8 cellular contexts compared by ENCODE assay signal in the genomic region with DNA sequence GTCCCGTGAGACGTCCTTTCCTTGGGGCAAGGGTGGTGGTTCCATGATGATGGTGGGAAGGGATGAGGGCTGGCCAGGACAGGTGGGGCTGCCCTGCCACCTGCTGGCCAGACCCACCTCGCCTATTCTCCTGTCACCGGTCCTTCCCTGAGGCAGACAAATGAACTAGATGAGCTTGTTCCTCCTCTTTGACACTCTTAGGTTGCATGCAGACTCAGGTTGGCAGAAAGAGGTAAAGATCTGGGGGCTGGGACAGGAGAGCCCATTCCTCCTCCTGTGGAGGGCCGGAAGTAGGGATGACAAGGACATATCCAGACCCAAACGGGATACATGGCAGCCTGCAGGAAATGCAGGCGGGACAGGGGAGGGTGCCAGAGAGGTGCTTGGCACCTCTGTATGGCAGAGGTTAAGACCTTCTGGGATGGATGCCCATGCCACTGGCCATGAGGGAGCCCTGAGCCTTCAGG. TPM values are rescaled to one million over a fixed set of nuclear protein-coding genes. Genes with fewer than 3 reads are reported as not detected.
DNase-seq lines count a peak whose midpoint lies in the region; ATAC-seq and TF ChIP-seq lines count a peak whose summit lies in the region.

No MANE protein-coding gene starts in this region.

- no peak overlapping the region for H3K27ac ChIP-seq in CD4-positive, CD25-positive, alpha-beta regulatory T cell (ENCODE audit: insufficient read depth, low read length, poor library complexity, severe bottlenecking)
- H3K27ac ChIP-seq in SK-N-SH (ENCODE audit: low read depth in 2 of 2, low read length in 1 of 2) (no peak overlapping the region), adrenal gland (no peak overlapping the region)

- no peaks in the 10 kb centered on the region for H3K36me3 Mint-ChIP-seq in CD4-positive, CD25-positive, alpha-beta regulatory T cell

- intact Hi-C loops in adrenal gland (cut with DNase I) = loop anchor here in 1 of 2 donors (5.0 kb wide), 1 partner anchor 83 kb away; no protein-coding TSS in a partner anchor

- H3K4me1 ChIP-seq in CD4-positive, CD25-positive, alpha-beta regulatory T cell (ENCODE audit: control insufficient read depth, insufficient read depth, low read length, poor library complexity, severe bottlenecking) = no peaks in the 10 kb centered on the region
- H3K4me1 ChIP-seq in SK-N-SH (ENCODE audit: control insufficient read depth in 1 of 2, insufficient read depth in 2 of 2, low read depth in 1 of 2, low read length in 1 of 2) = no peaks in the 10 kb centered on the region
- no peaks in the 10 kb centered on the region for H3K4me1 ChIP-seq in adrenal gland (replicated peaks in 1 of 2)

- H3K27me3 Mint-ChIP-seq in CD4-positive, CD25-positive, alpha-beta regulatory T cell = peaks cover 15% of the 10 kb centered on the region

- 27% methylated on average over 6 of the region's 7 CpGs for WGBS in SK-N-SH (ENCODE audit: low lambda C conversion rate)
- WGBS in adrenal gland, 4 donors = 24 to 35% (median 26%) methylated on average over 5 to 7 of the region's 7 CpGs

- no peaks in the 10 kb centered on the region for H3K36me3 ChIP-seq in CD4-positive, CD25-positive, alpha-beta regulatory T cell (ENCODE audit: control insufficient read depth, insufficient read depth, low read length)
- H3K36me3 ChIP-seq in H7 (replicated peaks; ENCODE audit: control insufficient read depth, insufficient read depth, low read length) = no peaks in the 10 kb centered on the region
- H3K36me3 ChIP-seq in SK-N-SH (replicated peaks in 1 of 2; ENCODE audit: control insufficient read depth in 1 of 2, insufficient read depth in 2 of 2, low read length in 1 of 2) = no peaks in the 10 kb centered on the region
- H3K36me3 ChIP-seq in adrenal gland (replicated peaks in 1 of 2) = no peaks in the 10 kb centered on the region

- H3K4me3 ChIP-seq in CD4-positive, CD25-positive, alpha-beta regulatory T cell (ENCODE audit: low read depth, low read length) = no peak overlapping the region
- no peak overlapping the region for H3K4me3 ChIP-seq in H7 (ENCODE audit: insufficient read depth, low read depth, low read length)
- H3K4me3 ChIP-seq in SK-N-SH (ENCODE audit: low read depth in 2 of 2, low read length in 1 of 2) = no peak overlapping the region
- no peak overlapping the region for H3K4me3 ChIP-seq in adrenal gland

- H3F3A ChIP-seq in SK-N-SH (replicated peaks; ENCODE audit: insufficient read depth) = no peaks in the 10 kb centered on the region

- H3K27me3 ChIP-seq in CD4-positive, CD25-positive, alpha-beta regulatory T cell (ENCODE audit: control insufficient read depth, insufficient read depth, low read length) = no peaks in the 10 kb centered on the region
- H3K27me3 ChIP-seq in H7 (ENCODE audit: control insufficient read depth, insufficient read depth, low read length) (no peaks in the 10 kb centered on the region), SK-N-SH (ENCODE audit: insufficient read depth) (no peaks in the 10 kb centered on the region), adrenal gland (no peaks in the 10 kb centered on the region)

- POLR2A ChIA-PET in SK-N-SH (lab: Yijun Ruan, JAX) = no interaction called here

- no peaks in the 10 kb centered on the region for H3K79me2 ChIP-seq in SK-N-SH (ENCODE audit: insufficient read depth)

- no peak for TF ChIP-seq POLR2A in adrenal gland (IDR thresholded peaks at IDR 0.05)

- peak; percentile 62 for TF ChIP-seq CTCF in SK-N-SH (IDR thresholded peaks at IDR 0.05)
- TF ChIP-seq CTCF in adrenal gland (IDR thresholded peaks at IDR 0.05) = peak; percentile 49 to 84 (median 78)

- TF ChIP-seq EP300 in SK-N-SH (IDR thresholded peaks at IDR 0.05; ENCODE audit: borderline replicate concordance in 1 of 2, low read depth in 1 of 2, low read length in 1 of 2) = no peak

- DNase-seq in CD4-positive, CD25-positive, alpha-beta regulatory T cell = peak; percentile 29 to 60 (median 57)
- DNase-seq in H7 (peak; percentile 91), SK-N-SH (peak; percentile 80), adrenal gland (peak in 5 of 7 donors; percentile 33 to 69 (median 51)), iPS-NIHi7 (ENCODE audit: extremely low spot score) (peak; percentile 89)
- DNase-seq in stimulated activated CD4-positive, alpha-beta T cell treated with anti-CD3 and anti-CD28 coated beads, Interleukin-4, amount 100 ng/mL, for 1 hour = peak; percentile 51

- H3K9me3 ChIP-seq in CD4-positive, CD25-positive, alpha-beta regulatory T cell (ENCODE audit: control insufficient read depth in 2 of 2, low read length in 2 of 2) = no peaks in the 10 kb centered on the region
- H3K9me3 ChIP-seq in SK-N-SH (peaks cover 8% of the 10 kb centered on the region), adrenal gland (replicated peaks in 1 of 3) (no peaks in the 10 kb centered on the region)

- H4K20me1 ChIP-seq in SK-N-SH (ENCODE audit: insufficient read depth) = no peaks in the 10 kb centered on the region

- H3K9ac ChIP-seq in SK-N-SH = no peak overlapping the region

- CTCF ChIA-PET in SK-N-SH (lab: Yijun Ruan, JAX) = interaction anchor here (0.6 to 6.7 kb wide), 41 partner anchors 10 to 291 kb away, joined by 3 to 82 read pairs (median 5); a partner anchor contains a TSS

- peak overlapping the region in 1 of 3 donors; percentile 4 for H3K27ac Mint-ChIP-seq in CD4-positive, CD25-positive, alpha-beta regulatory T cell

- ATAC-seq in CD4-positive, CD25-positive, alpha-beta regulatory T cell (ENCODE audit: low read depth in 2 of 2) = peak; percentile 61 to 67
- ATAC-seq in HG02973 (IDR thresholded peaks at IDR 0.05; ENCODE audit: unreplicated experiment) = no peak
- no peak for ATAC-seq in GM21717 (IDR thresholded peaks at IDR 0.05; ENCODE audit: unreplicated experiment)

- no peak overlapping the region for H2AFZ ChIP-seq in SK-N-SH (ENCODE audit: low read depth)

- peaks cover 0 to 5% (median 0%) of the 10 kb centered on the region in 7 donors for H3K9me3 Mint-ChIP-seq in CD4-positive, CD25-positive, alpha-beta regulatory T cell

- H3K4me3 Mint-ChIP-seq in CD4-positive, CD25-positive, alpha-beta regulatory T cell = no peak overlapping the region

- H3K4me2 ChIP-seq in SK-N-SH = no peak overlapping the region

- no peaks in the 10 kb centered on the region for H3K9me2 ChIP-seq in SK-N-SH

- TF ChIP-seq RAD21 in SK-N-SH (IDR thresholded peaks at IDR 0.05; ENCODE audit: low read length) = peak; percentile 72

- H3K4me1 Mint-ChIP-seq in CD4-positive, CD25-positive, alpha-beta regulatory T cell = peaks cover 0 to 6% (median 3%) of the 10 kb centered on the region in 4 donors

TF ChIP-seq in SK-N-SH, 30 proteins besides CTCF, POLR2A, EP300 and RAD21:
- no peak for TF ChIP-seq RCOR1 (IDR thresholded peaks at IDR 0.05; ENCODE audit: low read length)
- TF ChIP-seq SMC3 (IDR thresholded peaks at IDR 0.05; ENCODE audit: low read depth, low read length) = peak; percentile 66
TF ChIP-seq in SK-N-SH: peak in this region for 1.

RNA-seq across cellular contexts. Expression of a gene that starts 38.6 kb away (rescaled TPM):
- 0.25 TPM for total RNA-seq in CD4-positive, CD25-positive, alpha-beta regulatory T cell
- polyA plus RNA-seq in CD4-positive, CD25-positive, alpha-beta regulatory T cell = under 1 TPM in 1 of 4 donors, not detected in 3; 0.06 TPM
- total RNA-seq in H7 (2014; rRNA removed; shearing (Covaris generic)) = 2.7 and 3.9 TPM in 2 replicates
- polyA plus RNA-seq in SK-N-SH (2012; rRNA removed) = under 0.01 and 0.02 TPM in 2 replicates
- 0.01 and 0.04 TPM in 2 replicates for polyA plus RNA-seq in SK-N-SH (2012; cell fraction: cytosol; rRNA removed)
- polyA plus RNA-seq in SK-N-SH (2012; cell fraction: nucleus; rRNA removed) = 0.01 TPM in 1 of 2 replicates, not detected in the other
- total RNA-seq in adrenal gland = 10 to 100 TPM in 4 of 8 donors, 1 to 10 TPM in 4; 1.9 to 42.3 (median 9.8) TPM
- polyA plus RNA-seq in adrenal gland = 1 to 10 TPM; 2.5 to 5.8 (median 4.3) TPM

RNA-seq across cellular contexts. Expression of a gene that starts 46.6 kb away (rescaled TPM):
- 51.9 TPM for total RNA-seq in CD4-positive, CD25-positive, alpha-beta regulatory T cell
- 10 to 100 TPM; 38.2 to 62.1 (median 46.8) TPM for polyA plus RNA-seq in CD4-positive, CD25-positive, alpha-beta regulatory T cell
- 27.4 and 30.4 TPM in 2 replicates for total RNA-seq in H7 (2014; rRNA removed; shearing (Covaris generic))
- 33.2 and 34.0 TPM in 2 replicates for polyA plus RNA-seq in SK-N-SH (2012; rRNA removed)
- polyA plus RNA-seq in SK-N-SH (2012; cell fraction: cytosol; rRNA removed) = 45.5 and 62.1 TPM in 2 replicates
- polyA plus RNA-seq in SK-N-SH (2012; cell fraction: nucleus; rRNA removed) = 44.1 and 55.4 TPM in 2 replicates
- total RNA-seq in adrenal gland = 100 to 1,000 TPM in 7 of 8 donors, 10 to 100 TPM in 1; 61.5 to 392 (median 132) TPM
- 100 to 1,000 TPM in 1 of 3 donors, 10 to 100 TPM in 2; 26.9 to 273 (median 50.5) TPM for polyA plus RNA-seq in adrenal gland

Comparison
In these comparisons a context has a peak if more than half of its experiments do, and no peak if none do; other contexts are left out.
1. ATAC-seq: peak in CD4-positive, CD25-positive, alpha-beta regulatory T cell (2 of 2); none in HG02973 (single experiment) and GM21717 (single experiment).
2. Peak in every context shown above with its lines, with median percentiles within 50 percentile points of each other: DNase-seq.